Comparison of ENCODE assay signal across 23 cellular contexts in the genomic region with DNA sequence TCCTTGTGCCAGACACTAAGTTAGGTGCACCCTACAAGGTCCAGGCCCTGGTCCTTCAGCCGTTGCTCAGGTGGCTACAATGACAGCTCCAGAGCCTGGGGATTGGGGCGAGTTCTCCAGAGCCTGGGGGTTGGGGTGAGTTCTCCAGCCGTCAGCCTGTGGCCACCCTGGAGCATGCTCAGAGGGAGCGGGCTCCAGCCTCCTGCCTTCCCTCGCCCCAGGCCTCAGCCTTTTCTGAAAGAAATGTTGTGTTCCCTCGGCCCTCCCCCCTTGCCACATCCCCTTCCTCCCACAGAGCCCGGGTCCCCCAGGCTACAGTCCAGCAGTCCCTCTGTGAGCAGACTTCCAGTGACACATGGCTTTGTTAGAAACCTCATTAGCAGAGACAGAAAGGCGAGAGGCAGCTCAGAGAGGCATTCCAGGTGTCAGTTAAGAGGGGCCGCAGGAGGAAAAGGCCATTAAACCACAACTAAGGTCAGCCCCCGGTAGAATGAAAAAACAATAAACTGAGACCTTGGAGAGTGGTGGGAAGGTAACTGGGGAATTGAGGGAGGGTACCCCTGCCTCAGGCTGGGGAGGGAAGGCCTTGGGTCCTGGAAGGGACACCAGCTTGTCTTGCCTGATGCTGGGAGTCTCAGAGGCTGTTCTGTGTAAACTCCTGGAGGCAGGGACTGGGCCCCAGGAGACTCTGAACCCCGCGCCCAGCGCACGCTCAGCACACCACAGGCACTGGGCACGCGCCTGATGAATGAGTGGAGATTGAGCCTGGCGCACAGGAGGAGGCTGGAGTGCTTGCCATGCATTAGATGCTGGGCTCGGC. TPM values are rescaled to one million over a fixed set of nuclear protein-coding genes. Genes with fewer than 3 reads are reported as not detected.
DNase-seq lines count a peak whose midpoint lies in the region; ATAC-seq and TF ChIP-seq lines count a peak whose summit lies in the region.
"Had no signal": no experiment of that assay in that cellular context is flagged by ENCODE, and none has a peak within 500 bp of the region (broad histone marks: within the 10 kb centered on the region; RNA-seq: fewer than 3 reads in every experiment).

No MANE protein-coding gene starts in this region.

- H3K9me3 Mint-ChIP-seq in progenitor cell of endocrine pancreas (ENCODE audit: low read depth): no peaks in the 10 kb centered on the region
- H3K9me3 Mint-ChIP-seq: activated naive CD4-positive, alpha-beta T cell treated with anti-CD3 and anti-CD28 coated beads, Interleukin-2, amount 50 U/mL, for 72 hours; activated T-helper 17 cell treated with anti-CD3 and anti-CD28 coated beads, Interleukin-2, amount 50 U/mL, for 72 hours; dendritic cell treated with granulocyte-macrophage colony-stimulating factor and Interleukin-4, amounts not matched to agents 40 ng/mL and 50 ng/mL, for 4 days; naive B cell; stimulated activated naive CD8-positive, alpha-beta T cell treated with anti-CD3 and anti-CD28 coated beads, Interleukin-15, amount 100 ng/mL, for 72 hours had no signal

- peaks cover 97% of the 10 kb centered on the region for H3K27me3 ChIP-seq in H7 (ENCODE audit: control insufficient read depth, insufficient read depth, low read length)
- H3K27me3 ChIP-seq: ovary, right atrium auricular region had no signal

- H3K36me3 ChIP-seq in H7 (replicated peaks; ENCODE audit: control insufficient read depth, insufficient read depth, low read length): no peaks in the 10 kb centered on the region
- H3K36me3 ChIP-seq: ovary, right atrium auricular region, tibial artery had no signal

- ATAC-seq in HG03196 (IDR thresholded peaks at IDR 0.05; ENCODE audit: unreplicated experiment): no peak
- ATAC-seq: activated naive CD4-positive, alpha-beta T cell treated with anti-CD3 and anti-CD28 coated beads, Interleukin-2, amount 50 U/mL, for 72 hours; activated T-helper 17 cell treated with anti-CD3 and anti-CD28 coated beads, Interleukin-2, amount 50 U/mL, for 72 hours; Right ventricle myocardium inferior; stimulated activated naive CD8-positive, alpha-beta T cell treated with anti-CD3 and anti-CD28 coated beads, Interleukin-15, amount 100 ng/mL, for 72 hours had no signal

- peak overlapping the region; percentile 82 for H3K27ac Mint-ChIP-seq in progenitor cell of endocrine pancreas
- H3K27ac Mint-ChIP-seq: activated naive CD4-positive, alpha-beta T cell treated with anti-CD3 and anti-CD28 coated beads, Interleukin-2, amount 50 U/mL, for 72 hours; activated T-helper 17 cell treated with anti-CD3 and anti-CD28 coated beads, Interleukin-2, amount 50 U/mL, for 72 hours; dendritic cell treated with granulocyte-macrophage colony-stimulating factor and Interleukin-4, amounts not matched to agents 40 ng/mL and 50 ng/mL, for 4 days had no signal

- TF ChIP-seq CTCF in VCaP (conservative IDR thresholded peaks at IDR 0.05): no peak
- no peak for TF ChIP-seq CTCF in progenitor cell of endocrine pancreas (IDR thresholded peaks at IDR 0.05; ENCODE audit: unreplicated experiment)

- H3K27me3 Mint-ChIP-seq in progenitor cell of endocrine pancreas: peaks cover 5% of the 10 kb centered on the region

- DNase-seq in H7 (peak; percentile 43), islet precursor cell (peak; percentile 98), progenitor cell of endocrine pancreas (ENCODE audit: low spot score, unreplicated experiment) (no peak), cerebellum (ENCODE audit: low spot score) (no peak)
- no peak for DNase-seq in stimulated activated naive CD4-positive, alpha-beta T cell (lab: John Stamatoyannopoulos, UW)
- DNase-seq in stimulated activated CD4-positive, alpha-beta T cell treated with anti-CD3 and anti-CD28 coated beads, Interleukin-15, amount 100 ng/mL, for 24 hours: no peak
- DNase-seq: aorta; caudate nucleus; glutamatergic neuron; Karpas-422; naive B cell; NCI-H187; NCI-H748 treated with DMSO at 0.1 percent for 48 hours; ovary; stimulated activated naive CD8-positive, alpha-beta T cell treated with anti-CD3 and anti-CD28 coated beads, Interleukin-15, amount 100 ng/mL, for 72 hours; tibial artery had no signal

- peak overlapping the region; percentile 29 for H3K4me3 Mint-ChIP-seq in progenitor cell of endocrine pancreas (ENCODE audit: low read depth)
- H3K4me3 Mint-ChIP-seq: activated T-helper 17 cell treated with anti-CD3 and anti-CD28 coated beads, Interleukin-2, amount 50 U/mL, for 72 hours; dendritic cell treated with granulocyte-macrophage colony-stimulating factor and Interleukin-4, amounts not matched to agents 40 ng/mL and 50 ng/mL, for 4 days; stimulated activated naive CD8-positive, alpha-beta T cell treated with anti-CD3 and anti-CD28 coated beads, Interleukin-15, amount 100 ng/mL, for 72 hours had no signal

- peak overlapping the region; percentile 98 for H3K27ac ChIP-seq in VCaP
- H3K27ac ChIP-seq: ovary, right atrium auricular region, tibial artery had no signal

- no peak overlapping the region for H3K4me3 ChIP-seq in H7 (ENCODE audit: insufficient read depth, low read depth, low read length)
- H3K4me3 ChIP-seq: ovary, right atrium auricular region, tibial artery had no signal

- peaks cover 65% of the 10 kb centered on the region for H3K4me1 Mint-ChIP-seq in progenitor cell of endocrine pancreas (ENCODE audit: low read depth)
- H3K4me1 Mint-ChIP-seq: activated T-helper 17 cell treated with anti-CD3 and anti-CD28 coated beads, Interleukin-2, amount 50 U/mL, for 72 hours; stimulated activated naive CD8-positive, alpha-beta T cell treated with anti-CD3 and anti-CD28 coated beads, Interleukin-15, amount 100 ng/mL, for 72 hours had no signal

- no peaks in the 10 kb centered on the region for H3K36me3 Mint-ChIP-seq in progenitor cell of endocrine pancreas (ENCODE audit: insufficient read depth)
- H3K36me3 Mint-ChIP-seq: activated naive CD4-positive, alpha-beta T cell treated with anti-CD3 and anti-CD28 coated beads, Interleukin-2, amount 50 U/mL, for 72 hours; naive B cell had no signal

RNA-seq across cellular contexts. Expression of a gene that starts 23.1 kb away (rescaled TPM):
- 2.0 and 4.6 TPM in 2 replicates for total RNA-seq in H7 (2014; rRNA removed; shearing (Covaris generic))
- total RNA-seq in progenitor cell of endocrine pancreas (424 and 446 TPM in 2 replicates), cerebellum (11.7 TPM)
- total RNA-seq: activated naive CD4-positive, alpha-beta T cell treated with anti-CD3 and anti-CD28 coated beads, Interleukin-2, amount 50 U/mL, for 72 hours; activated T-helper 17 cell treated with anti-CD3 and anti-CD28 coated beads, Interleukin-2, amount 50 U/mL, for 72 hours; aorta; right atrium auricular region; Right ventricle myocardium inferior had no signal

Comparison
In these comparisons a context has a peak if more than half of its experiments do, and no peak if none do; other contexts are left out.
1. DNase-seq: peak in H7 (single experiment) and islet precursor cell (single experiment); none in progenitor cell of endocrine pancreas (single experiment), stimulated activated naive CD4-positive, alpha-beta T cell (0 of 6), cerebellum (single experiment) and stimulated activated CD4-positive, alpha-beta T cell treated with anti-CD3 and anti-CD28 coated beads, Interleukin-15, amount 100 ng/mL, for 24 hours (single experiment).
2. RNA of a gene that starts 23.1 kb away (total RNA-seq): 424 to 446 TPM in progenitor cell of endocrine pancreas; 11.7 TPM in cerebellum (single experiment) and 2.0 to 4.6 TPM in H7; every median in the first group is over 10 times any median in the second.